15 cellular contexts compared by ENCODE assay signal in the genomic region with DNA sequence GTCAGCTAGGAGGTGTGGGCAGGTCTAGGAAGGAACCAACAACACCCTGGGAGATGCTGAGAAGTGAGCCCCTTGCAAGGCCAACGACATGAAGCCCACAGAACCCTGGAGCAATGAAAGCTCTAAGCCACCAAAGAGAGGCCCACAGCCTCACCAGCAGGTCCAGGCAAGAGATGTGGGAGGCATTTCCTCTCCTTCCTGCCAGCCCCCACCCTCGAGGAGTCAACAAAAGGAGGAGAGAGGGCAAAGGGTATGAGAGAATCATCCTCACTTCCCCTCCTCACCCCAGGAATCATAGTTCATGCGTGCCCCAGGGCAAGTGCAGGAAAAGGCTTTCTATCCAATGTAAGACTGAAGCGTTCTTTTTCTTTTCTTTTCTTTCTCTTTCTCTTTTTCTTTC.
A peak's percentile ranks its signal among the peaks of the same experiment; 100 is the strongest.
DNase-seq lines count a peak whose midpoint lies in the region; ATAC-seq and TF ChIP-seq lines count a peak whose summit lies in the region.
"Had no signal": no experiment of that assay in that cellular context is flagged by ENCODE, and none has a peak within 500 bp of the region (broad histone marks: within the 10 kb centered on the region; RNA-seq: fewer than 3 reads in every experiment).

No MANE protein-coding gene starts in this region.

- POLR2A ChIA-PET in RWPE1 (lab: Yijun Ruan, JAX; ENCODE audit: low non-redundant PET) = no interaction called here

- H3K27me3 ChIP-seq in BLaER1 treated with 17β-estradiol and CSF1 and Interleukin-3, amounts not matched to agents 10 nM and 100 nM = peaks cover 7 to 15% (median 12%) of the 10 kb centered on the region in 11 experiments; a peak in 20 of 22 replicates

- no peak for ATAC-seq in mucosa of descending colon

- CTCF ChIA-PET in RWPE1 (lab: Yijun Ruan, JAX) = no interaction called here

- no peak overlapping the region for H3K9ac ChIP-seq in BLaER1 treated with 17β-estradiol and CSF1 and Interleukin-3, amounts not matched to agents 10 nM and 100 nM

- 0 out of 22 replicates have a peak, but pooled peaks cover 0 to 7% (median 0%) of the 10 kb centered on the region in 11 experiments for H3K9me3 ChIP-seq in BLaER1 treated with 17β-estradiol and CSF1 and Interleukin-3, amounts not matched to agents 10 nM and 100 nM (replicated peaks in 1 of 11)
- H3K9me3 ChIP-seq in mucosa of descending colon = no peaks in the 10 kb centered on the region

- intact Hi-C loops in mucosa of descending colon (cut with DNase I, micrococcal nuclease) = no loop called here

- no peaks in the 10 kb centered on the region for H3K36me3 ChIP-seq in BLaER1 treated with 17β-estradiol and CSF1 and Interleukin-3, amounts not matched to agents 10 nM and 100 nM
- no peaks in the 10 kb centered on the region for H3K36me3 ChIP-seq in mucosa of descending colon (ENCODE audit: low read depth)

- H3K4me3 ChIP-seq in BLaER1 treated with 17β-estradiol and CSF1 and Interleukin-3, amounts not matched to agents 10 nM and 100 nM = no peak overlapping the region
- H3K4me3 ChIP-seq in epithelial cell of esophagus (ENCODE audit: low read length) = no peak overlapping the region
- H3K4me3 ChIP-seq in mucosa of descending colon = no peak overlapping the region

- H3K27ac ChIP-seq in BLaER1 treated with 17β-estradiol and CSF1 and Interleukin-3, amounts not matched to agents 10 nM and 100 nM = no peak overlapping the region
- no peak overlapping the region for H3K27ac ChIP-seq in RWPE1

- peak overlapping the region in 6 of 11 experiments; percentile 17 to 56 (median 40); a peak in 10 of 22 replicates for H3K4me2 ChIP-seq in BLaER1 treated with 17β-estradiol and CSF1 and Interleukin-3, amounts not matched to agents 10 nM and 100 nM

- DNase-seq in ELF-1 (ENCODE audit: low read depth, low spot score) (peak; percentile 16), RWPE1 (ENCODE audit: low spot score) (peak; percentile 33), epithelial cell of esophagus (ENCODE audit: low read depth) (peak; percentile 55), dedifferentiated amniotic fluid mesenchymal stem cell (ENCODE audit: extremely low spot score) (no peak), mucosa of descending colon (no peak)
- DNase-seq in activated CD4-positive, alpha-beta T cell treated with anti-CD3 and anti-CD28 coated beads for 48 hours = no peak
- DNase-seq: ACHN; C1 segment of cervical spinal cord; CD4-positive, alpha-beta memory T cell; DMS79; EL; GDM1; HCEC 1CT; HFFc6 had no signal

- TF ChIP-seq CTCF in RWPE1 (conservative IDR thresholded peaks at IDR 0.05; ENCODE audit: low read depth) = no peak
- no peak for TF ChIP-seq CTCF in epithelial cell of esophagus (IDR thresholded peaks at IDR 0.05; ENCODE audit: insufficient read depth, low read depth, low read length, missing control alignments)
- no peak for TF ChIP-seq CTCF in mucosa of descending colon (IDR thresholded peaks at IDR 0.05)

- peaks cover 0 to 33% (median 19%) of the 10 kb centered on the region in 10 experiments; a peak in 15 of 20 replicates for H3K4me1 ChIP-seq in BLaER1 treated with 17β-estradiol and CSF1 and Interleukin-3, amounts not matched to agents 10 nM and 100 nM
- H3K4me1 ChIP-seq in mucosa of descending colon (ENCODE audit: low read depth) = no peaks in the 10 kb centered on the region

- H4K20me1 ChIP-seq in BLaER1 treated with 17β-estradiol and CSF1 and Interleukin-3, amounts not matched to agents 10 nM and 100 nM = no peaks in the 10 kb centered on the region

Comparison
In these comparisons a context has a peak if more than half of its experiments do, and no peak if none do; other contexts are left out.
1. DNase-seq: peak in ELF-1 (single experiment), RWPE1 (single experiment) and epithelial cell of esophagus (single experiment); none in dedifferentiated amniotic fluid mesenchymal stem cell (single experiment), mucosa of descending colon (0 of 3) and activated CD4-positive, alpha-beta T cell treated with anti-CD3 and anti-CD28 coated beads for 48 hours (single experiment).